ENCODE assay signal across 21 cellular contexts in the genomic region with DNA sequence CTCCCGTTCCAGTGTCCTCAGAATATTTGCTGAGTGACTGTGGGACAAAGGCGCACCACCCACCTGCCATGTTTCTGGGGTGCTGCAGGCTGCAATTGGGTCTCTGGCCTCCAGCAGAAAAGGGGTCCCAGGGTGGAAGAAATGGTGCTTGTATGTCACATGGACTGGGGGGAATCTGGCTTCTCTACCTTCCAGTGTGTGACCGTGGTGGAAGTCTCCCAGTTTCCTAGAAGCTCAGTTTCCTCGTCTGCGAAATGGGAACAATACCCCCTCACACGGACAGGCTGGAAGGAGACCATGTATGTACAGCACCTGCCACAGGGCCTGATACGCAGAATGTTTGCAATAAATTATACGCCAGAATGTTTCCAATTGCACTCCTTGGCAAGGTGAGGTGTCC. TPM values are rescaled to one million over a fixed set of nuclear protein-coding genes. Genes with fewer than 3 reads are reported as not detected.
DNase-seq lines count a peak whose midpoint lies in the region; ATAC-seq and TF ChIP-seq lines count a peak whose summit lies in the region.
"Had no signal": no experiment of that assay in that cellular context is flagged by ENCODE, and none has a peak within 500 bp of the region (broad histone marks: within the 10 kb centered on the region; RNA-seq: fewer than 3 reads in every experiment).

No MANE protein-coding gene starts in this region.

- peaks cover 31% of the 10 kb centered on the region for H3F3A ChIP-seq in PC-9 (ENCODE audit: insufficient read depth, low read depth)

- H2AFZ ChIP-seq in PC-9: no peak overlapping the region

- H3K9me2 ChIP-seq in PC-9 (ENCODE audit: insufficient read depth): no peaks in the 10 kb centered on the region
- H3K9me2 ChIP-seq: SK-N-SH had no signal

- no peak for ATAC-seq in naive thymus-derived CD4-positive, alpha-beta T cell
- ATAC-seq in HG03460 (IDR thresholded peaks at IDR 0.05; ENCODE audit: unreplicated experiment) (no peak), GM18502 (IDR thresholded peaks at IDR 0.05; ENCODE audit: poor library complexity, unreplicated experiment) (no peak), GM21737 (IDR thresholded peaks at IDR 0.05; ENCODE audit: unreplicated experiment) (no peak)
- ATAC-seq: body of pancreas had no signal

- H4K20me1 ChIP-seq in BLaER1: peaks cover 20% of the 10 kb centered on the region
- H4K20me1 ChIP-seq in PC-9 (ENCODE audit: insufficient read depth): no peaks in the 10 kb centered on the region

- H3K4me3 Mint-ChIP-seq in CD4-positive, alpha-beta memory T cell: peak overlapping the region in 6 of 8 donors; percentile 51 to 85 (median 80)
- peak overlapping the region in 8 of 10 donors; percentile 62 to 85 (median 80) for H3K4me3 Mint-ChIP-seq in naive thymus-derived CD4-positive, alpha-beta T cell
- H3K4me3 Mint-ChIP-seq: stimulated activated naive CD8-positive, alpha-beta T cell treated with anti-CD3 and anti-CD28 coated beads, Interleukin-15, Interleukin-2, amounts not matched to agents 100 ng/mL and 50 ng/mL, for 24 hours had no signal

- intact Hi-C loops in CD4-positive, alpha-beta memory T cell (cut with micrococcal nuclease): no loop called here
- intact Hi-C loops in PC-9 (cut with micrococcal nuclease; ENCODE audit: unreplicated experiment): no loop called here
- intact Hi-C loops in naive thymus-derived CD4-positive, alpha-beta T cell (cut with micrococcal nuclease): loop anchor here in 1 of 2 donors (10.0 kb wide), 2 partner anchors 240 to 360 kb away; a partner anchor contains a TSS

- CTCF ChIA-PET in CD4-positive, alpha-beta memory T cell (lab: Charles Lee; ENCODE audit: partially characterized antibody): interaction anchor here (1.0 to 1.3 kb wide), 3 partner anchors 8 to 361 kb away, joined by 3 read pairs; no protein-coding TSS in a partner anchor
- CTCF ChIA-PET in PC-9 (lab: Charles Lee): interaction anchor here (0.6 kb wide), 1 partner anchor 39 kb away, joined by 3 read pairs; no protein-coding TSS in a partner anchor
- CTCF ChIA-PET in naive thymus-derived CD4-positive, alpha-beta T cell (lab: Charles Lee): no interaction called here

- no peak for DNase-seq in CD4-positive, alpha-beta memory T cell
- no peak for DNase-seq in PC-9
- no peak for DNase-seq in naive thymus-derived CD4-positive, alpha-beta T cell
- DNase-seq: body of pancreas, DMS153, NCI-H1048, NCI-H2227 treated with DMSO at 0.1 percent for 48 hours, SK-N-SH, spleen, thyroid gland had no signal

- H3K4me1 Mint-ChIP-seq in CD4-positive, alpha-beta memory T cell: peaks cover 19 to 48% (median 29%) of the 10 kb centered on the region in 4 donors
- H3K4me1 Mint-ChIP-seq in naive thymus-derived CD4-positive, alpha-beta T cell: peaks cover 12 to 40% (median 29%) of the 10 kb centered on the region in 7 donors

- H3K27me3 ChIP-seq in BLaER1: no peaks in the 10 kb centered on the region
- no peaks in the 10 kb centered on the region for H3K27me3 ChIP-seq in CD4-positive, alpha-beta memory T cell (ENCODE audit: insufficient read depth, low read length)
- H3K27me3 ChIP-seq in PC-9 (ENCODE audit: insufficient read depth, low read depth): no peaks in the 10 kb centered on the region
- H3K27me3 ChIP-seq in naive thymus-derived CD4-positive, alpha-beta T cell (ENCODE audit: control insufficient read depth in 2 of 2, insufficient read depth in 2 of 2, low read length in 2 of 2): no peaks in the 10 kb centered on the region
- H3K27me3 ChIP-seq: body of pancreas, right atrium auricular region, spleen, thyroid gland had no signal

- H3K36me3 Mint-ChIP-seq in CD4-positive, alpha-beta memory T cell: peaks cover 0 to 7% of the 10 kb centered on the region in 2 donors
- peaks cover 0 to 38% (median 0%) of the 10 kb centered on the region in 5 donors for H3K36me3 Mint-ChIP-seq in naive thymus-derived CD4-positive, alpha-beta T cell

- BruUV-seq in PC-9 (replicated peaks; lab: Mats Ljungman, UMichigan): no TSS peak

- H3K4me3 ChIP-seq in BLaER1: no peak overlapping the region
- no peak overlapping the region for H3K4me3 ChIP-seq in CD4-positive, alpha-beta memory T cell (ENCODE audit: low read length in 2 of 2)
- H3K4me3 ChIP-seq in PC-9: no peak overlapping the region; the same call in 1 of the 2 replicates
- peak overlapping the region; percentile 25 for H3K4me3 ChIP-seq in naive thymus-derived CD4-positive, alpha-beta T cell (ENCODE audit: low read length)
- H3K4me3 ChIP-seq: body of pancreas, right atrium auricular region, thyroid gland had no signal

- H3K4me2 ChIP-seq in BLaER1 (peak overlapping the region; percentile 90), PC-9 (peak overlapping the region; percentile 64)
- H3K4me2 ChIP-seq: SK-N-SH had no signal

- no peak for TF ChIP-seq CTCF in PC-9 (conservative IDR thresholded peaks at IDR 0.05)

- POLR2A ChIA-PET in CD4-positive, alpha-beta memory T cell (lab: Charles Lee; ENCODE audit: partially characterized antibody): no interaction called here
- POLR2A ChIA-PET in PC-9 (lab: Charles Lee; ENCODE audit: unreplicated experiment): no interaction called here
- POLR2A ChIA-PET in naive thymus-derived CD4-positive, alpha-beta T cell (lab: Charles Lee): no interaction called here

- peaks cover 0 to 3% (median 0%) of the 10 kb centered on the region in 8 donors for H3K9me3 Mint-ChIP-seq in CD4-positive, alpha-beta memory T cell
- H3K9me3 Mint-ChIP-seq in naive thymus-derived CD4-positive, alpha-beta T cell: peaks cover 0 to 2% (median 0%) of the 10 kb centered on the region in 11 donors
- H3K9me3 Mint-ChIP-seq: activated CD4-positive, alpha-beta T cell treated with anti-CD3 and anti-CD28 coated beads, Interleukin-2, amount 10 ng/mL, durations not matched to agents 7 days and 5 days; stimulated activated naive CD8-positive, alpha-beta T cell treated with anti-CD3 and anti-CD28 coated beads, Interleukin-15, Interleukin-2, amounts not matched to agents 100 ng/mL and 50 ng/mL, for 24 hours had no signal

- H3K36me3 ChIP-seq in BLaER1 (no peaks in the 10 kb centered on the region), PC-9 (ENCODE audit: low read depth) (no peaks in the 10 kb centered on the region)
- H3K36me3 ChIP-seq in CD4-positive, alpha-beta memory T cell (ENCODE audit: insufficient read depth, low read length): no peaks in the 10 kb centered on the region
- H3K36me3 ChIP-seq in naive thymus-derived CD4-positive, alpha-beta T cell (ENCODE audit: control insufficient read depth in 2 of 3, insufficient read depth in 3 of 3, low read length in 3 of 3): no peaks in the 10 kb centered on the region
- H3K36me3 ChIP-seq: right atrium auricular region, spleen, thyroid gland, WERI-Rb-1 had no signal

- H3K27ac Mint-ChIP-seq in CD4-positive, alpha-beta memory T cell: peak overlapping the region; percentile 48 to 95 (median 90)
- H3K27ac Mint-ChIP-seq in naive thymus-derived CD4-positive, alpha-beta T cell: peak overlapping the region in 3 of 9 donors; percentile 6 to 86 (median 56)
- H3K27ac Mint-ChIP-seq: stimulated activated naive CD8-positive, alpha-beta T cell treated with anti-CD3 and anti-CD28 coated beads, Interleukin-15, Interleukin-2, amounts not matched to agents 100 ng/mL and 50 ng/mL, for 24 hours had no signal

- H3K9me3 ChIP-seq in BLaER1: peaks cover 10% of the 10 kb centered on the region
- no peaks in the 10 kb centered on the region for H3K9me3 ChIP-seq in CD4-positive, alpha-beta memory T cell (ENCODE audit: control insufficient read depth in 1 of 2, low read length in 2 of 2)
- H3K9me3 ChIP-seq in PC-9 (ENCODE audit: insufficient read depth, low read depth): no peaks in the 10 kb centered on the region
- no peaks in the 10 kb centered on the region for H3K9me3 ChIP-seq in naive thymus-derived CD4-positive, alpha-beta T cell (ENCODE audit: control insufficient read depth in 2 of 3, low read length in 3 of 3)
- H3K9me3 ChIP-seq: body of pancreas, right atrium auricular region, SK-N-SH, spleen, thyroid gland had no signal

- no peaks in the 10 kb centered on the region for H3K27me3 Mint-ChIP-seq in CD4-positive, alpha-beta memory T cell
- peaks cover 0 to 44% (median 5%) of the 10 kb centered on the region in 5 donors for H3K27me3 Mint-ChIP-seq in naive thymus-derived CD4-positive, alpha-beta T cell

- no peak overlapping the region for H3K27ac ChIP-seq in BLaER1
- H3K27ac ChIP-seq in CD4-positive, alpha-beta memory T cell (ENCODE audit: low read depth, low read length): peak overlapping the region; percentile 3
- H3K27ac ChIP-seq in PC-9: peak overlapping the region; percentile 84
- no peak overlapping the region for H3K27ac ChIP-seq in naive thymus-derived CD4-positive, alpha-beta T cell (ENCODE audit: low read depth, low read length)
- H3K27ac ChIP-seq: body of pancreas, right atrium auricular region, thyroid gland had no signal

- no peaks in the 10 kb centered on the region for H3K79me2 ChIP-seq in PC-9 (ENCODE audit: low read depth)

- H3K4me1 ChIP-seq in BLaER1 (peaks cover 46% of the 10 kb centered on the region), PC-9 (replicated peaks; ENCODE audit: insufficient read depth) (peaks cover 53% of the 10 kb centered on the region)
- H3K4me1 ChIP-seq in CD4-positive, alpha-beta memory T cell (ENCODE audit: insufficient read depth, low read length): peaks cover 28% of the 10 kb centered on the region
- peaks cover 11 to 23% of the 10 kb centered on the region in 2 donors for H3K4me1 ChIP-seq in naive thymus-derived CD4-positive, alpha-beta T cell (ENCODE audit: control insufficient read depth in 2 of 2, insufficient read depth in 2 of 2, low read length in 2 of 2)
- H3K4me1 ChIP-seq: thyroid gland had no signal

- no peak overlapping the region for H3K9ac ChIP-seq in BLaER1
- H3K9ac ChIP-seq: SK-N-SH had no signal

RNA-seq across cellular contexts. Expression of a gene that starts 23.8 kb away (rescaled TPM):
- not detected for total RNA-seq in CD4-positive, alpha-beta memory T cell
- polyA plus RNA-seq in CD4-positive, alpha-beta memory T cell: under 1 TPM in 1 of 2 donors, not detected in 1; 0.05 TPM
- total RNA-seq in PC-9 (2021): not detected in 2 replicates
- total RNA-seq in naive thymus-derived CD4-positive, alpha-beta T cell: not detected
- polyA plus RNA-seq in naive thymus-derived CD4-positive, alpha-beta T cell: not detected
- total RNA-seq: activated CD4-positive, alpha-beta T cell treated with anti-CD3 and anti-CD28 coated beads, Interleukin-2, amount 10 ng/mL, durations not matched to agents 7 days and 5 days; epithelial cell of proximal tubule; lung microvascular endothelial cell; osteocyte; right atrium auricular region; spleen had no signal

Comparison
In these comparisons a context has a peak if more than half of its experiments do, and no peak if none do; other contexts are left out.
1. H3K27ac ChIP-seq: peak in CD4-positive, alpha-beta memory T cell (single experiment) and PC-9 (single experiment); none in BLaER1 (single experiment) and naive thymus-derived CD4-positive, alpha-beta T cell (single experiment).